Comparison of ENCODE assay signal across 10 cellular contexts in genomic region chr9:34869390-34869789, GRCh38.
A peak's percentile ranks its signal among the peaks of the same experiment; 100 is the strongest.
DNase-seq lines count a peak whose midpoint lies in the region; ATAC-seq and TF ChIP-seq lines count a peak whose summit lies in the region.
"Had no signal": no experiment of that assay in that cellular context is flagged by ENCODE, and none has a peak within 500 bp of the region (broad histone marks: within the 10 kb centered on the region; RNA-seq: fewer than 3 reads in every experiment).

No MANE protein-coding gene starts in this region.

- BruUV-seq in MCF 10A (replicated peaks; lab: Mats Ljungman, UMichigan), result no TSS peak

- no peak for ATAC-seq in HG02798 (IDR thresholded peaks at IDR 0.05; ENCODE audit: poor library complexity, unreplicated experiment)
- ATAC-seq: sciatic nerve had no signal

- no peaks in the 10 kb centered on the region for H3K36me3 Mint-ChIP-seq in MCF 10A (ENCODE audit: insufficient read depth, unreplicated experiment)

- POLR2A ChIA-PET in MCF 10A (lab: Yijun Ruan, JAX), result interaction anchor here (0.7 kb wide), 1 partner anchor 43 kb away, joined by 3 read pairs; no protein-coding TSS in a partner anchor

- H3K4me3 Mint-ChIP-seq in MCF 10A (ENCODE audit: unreplicated experiment), result no peak overlapping the region

- H3K27me3 Mint-ChIP-seq in MCF 10A (ENCODE audit: insufficient read depth, unreplicated experiment), result peaks cover 43% of the 10 kb centered on the region

- H3K36me3 ChIP-seq in breast epithelium (no peaks in the 10 kb centered on the region), testis (ENCODE audit: low read depth, missing control alignments) (no peaks in the 10 kb centered on the region), transverse colon (no peaks in the 10 kb centered on the region)

- peak; percentile 22 for TF ChIP-seq CTCF in MCF 10A (IDR thresholded peaks at IDR 0.05; ENCODE audit: unreplicated experiment)
- no peak for TF ChIP-seq CTCF in breast epithelium (IDR thresholded peaks at IDR 0.05)
- TF ChIP-seq CTCF in NB4 (IDR thresholded peaks at IDR 0.05; ENCODE audit: low read depth, low read length), result peak; percentile 53
- peak; percentile 62 for TF ChIP-seq CTCF in epithelial cell of esophagus (IDR thresholded peaks at IDR 0.05; ENCODE audit: insufficient read depth, low read depth, low read length, missing control alignments)
- peak in 2 of 3 experiments; percentile 16 to 22 for TF ChIP-seq CTCF in testis (IDR thresholded peaks at IDR 0.05)
- TF ChIP-seq CTCF in transverse colon (IDR thresholded peaks at IDR 0.05), result peak in 1 of 5 experiments; percentile 14

- H3K4me1 ChIP-seq in breast epithelium (no peaks in the 10 kb centered on the region), testis (no peaks in the 10 kb centered on the region), transverse colon (no peaks in the 10 kb centered on the region)

- CTCF ChIA-PET in MCF 10A (lab: Yijun Ruan, JAX), result interaction anchor here (0.6 to 1.6 kb wide), 4 partner anchors 9 to 167 kb away, joined by 4 to 8 read pairs (median 4); no protein-coding TSS in a partner anchor

- H3K9me3 ChIP-seq in breast epithelium (peaks cover 0 to 10% of the 10 kb centered on the region in 2 donors), testis (no peaks in the 10 kb centered on the region), transverse colon (no peaks in the 10 kb centered on the region)

- TF ChIP-seq EP300 in transverse colon (IDR thresholded peaks at IDR 0.05; ENCODE audit: low read depth), result no peak

- H3K27me3 ChIP-seq in breast epithelium (no peaks in the 10 kb centered on the region), testis (no peaks in the 10 kb centered on the region), transverse colon (no peaks in the 10 kb centered on the region)

- TF ChIP-seq POLR2A in breast epithelium (IDR thresholded peaks at IDR 0.05) (no peak), NB4 (IDR thresholded peaks at IDR 0.05; ENCODE audit: extremely low read depth, insufficient read length) (no peak), testis (IDR thresholded peaks at IDR 0.05) (no peak), transverse colon (IDR thresholded peaks at IDR 0.05) (no peak)

- no peak overlapping the region for H3K27ac Mint-ChIP-seq in MCF 10A (ENCODE audit: low read depth, unreplicated experiment)

- 36 to 48% methylated on average over 2 of the region's 2 CpGs for WGBS in testis, 2 donors
- WGBS in transverse colon (ENCODE audit: low coverage in 1 of 2), 2 donors, result 42 to 44% methylated on average over 2 of the region's 2 CpGs

- no peak overlapping the region for H3K4me3 ChIP-seq in breast epithelium
- no peak overlapping the region for H3K4me3 ChIP-seq in NB4 (ENCODE audit: low read depth, low read length)
- no peak overlapping the region for H3K4me3 ChIP-seq in epithelial cell of esophagus (ENCODE audit: low read length)
- H3K4me3 ChIP-seq in testis, result no peak overlapping the region
- no peak overlapping the region for H3K4me3 ChIP-seq in transverse colon

- H3K9me3 Mint-ChIP-seq in MCF 10A (ENCODE audit: unreplicated experiment), result peaks cover under 1% of the 10 kb centered on the region

- H3K4me1 Mint-ChIP-seq in MCF 10A (ENCODE audit: insufficient read depth, unreplicated experiment), result no peaks in the 10 kb centered on the region

- intact Hi-C loops in MCF 10A (cut with micrococcal nuclease) (loop anchor here (2.0 kb wide), 1 partner anchor 109 kb away; no protein-coding TSS in a partner anchor), breast epithelium (cut with DNase I; ENCODE audit: low total_unique reads) (no loop called here), testis (cut with DNase I; ENCODE audit: low total_unique reads) (no loop called here), transverse colon (cut with DNase I; ENCODE audit: low total_unique reads) (no loop called here)

- DNase-seq in MCF 10A (ENCODE audit: unreplicated experiment) (peak; percentile 47), breast epithelium (ENCODE audit: low spot score in 2 of 2) (no peak), NB4 (ENCODE audit: low read depth) (peak; percentile 58), epithelial cell of esophagus (ENCODE audit: low read depth) (peak; percentile 75), testis (peak; percentile 48), NCI-H1694 (lab: John Stamatoyannopoulos, UW) (no peak), transverse colon (no peak)
- DNase-seq: NCI-H524 had no signal

- in situ Hi-C loops in transverse colon (cut with MboI; ENCODE audit: low pct_ligation_motif_present in 1 of 4, low pct_unique_long_range_greater_than_20kb in 1 of 4, low sequenced_read_pairs in 3 of 4), result no loop called here

- H3K27ac ChIP-seq in breast epithelium (no peak overlapping the region), testis (no peak overlapping the region), transverse colon (no peak overlapping the region)

Comparison
In these comparisons a context has a peak if more than half of its experiments do, and no peak if none do; other contexts are left out.
1. DNase-seq: peak in MCF 10A (single experiment), NB4 (single experiment), epithelial cell of esophagus (single experiment) and testis (single experiment); none in breast epithelium (0 of 2), NCI-H1694 (single experiment) and transverse colon (single experiment).
2. CTCF ChIP-seq: peak in MCF 10A (single experiment), NB4 (single experiment), epithelial cell of esophagus (single experiment) and testis (2 of 3); none in breast epithelium (0 of 3).